ENCODE assay signal across 20 cellular contexts in the genomic region with DNA sequence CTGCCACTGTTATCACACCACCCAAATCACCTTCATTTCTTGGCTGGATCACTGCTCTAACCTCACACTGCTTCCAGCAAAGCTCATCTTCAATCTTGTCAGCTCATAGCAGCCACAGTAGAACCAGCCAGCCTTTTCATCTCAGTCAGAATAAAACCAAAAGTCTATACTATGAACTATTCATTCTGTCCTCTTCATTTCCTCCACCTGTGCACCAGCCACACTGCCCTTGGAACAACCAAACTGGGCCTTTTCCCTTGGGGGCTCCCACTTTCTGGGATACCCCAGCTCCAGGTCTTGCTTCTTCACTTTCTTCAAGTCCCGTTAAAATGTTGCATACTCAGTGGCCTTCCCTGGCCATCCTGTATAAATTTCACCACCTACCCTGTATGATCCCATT.
DNase-seq lines count a peak whose midpoint lies in the region; ATAC-seq lines count a peak whose summit lies in the region.
"Had no signal": no experiment of that assay in that cellular context is flagged by ENCODE, and none has a peak within 500 bp of the region (broad histone marks: within the 10 kb centered on the region; RNA-seq: fewer than 3 reads in every experiment).

No MANE protein-coding gene starts in this region.

- CTCF ChIA-PET in activated CD8-positive, alpha-beta T cell treated with anti-CD3 and anti-CD28 coated beads, Interleukin-2, amount 10 ng/mL, durations not matched to agents 7 days and 5 days (lab: Charles Lee) = no interaction called here

- no peak for DNase-seq in SKM-1 treated with dmso at 0.1 percent for 144 hours (lab: John Stamatoyannopoulos, UW; ENCODE audit: unreplicated experiment)
- no peak for DNase-seq in activated CD8-positive, alpha-beta T cell treated with anti-CD3 and anti-CD28 coated beads, Interleukin-2, amount 10 ng/mL, durations not matched to agents 7 days and 5 days
- DNase-seq in AG20443 (ENCODE audit: low spot score) = no peak
- DNase-seq: activated CD4-positive, CD25-positive, alpha-beta regulatory T cell treated with anti-CD3 and anti-CD28 coated beads, Interleukin-2, amount 50 U/mL, for 72 hours; activated gamma-delta T cell treated with Interleukin-2 at 50 U/mL for 16 hours; activated T-cell treated with anti-CD3 and anti-CD28 coated beads, Interleukin-2, amount 50 U/mL, for 1 hour; body of pancreas; CD8-positive, alpha-beta memory T cell; glutamatergic neuron; NCI-H1694; NCI-H2171; NCI-H510A treated with DMSO at 0.1 percent for 48 hours; NK-92 treated with Interleukin-12 subunit alpha and Interleukin-12 subunit beta, amount 100 ng/mL, for 24 hours; T-cell; trophoblast cell had no signal

- H3K9me3 Mint-ChIP-seq in activated CD8-positive, alpha-beta T cell treated with anti-CD3 and anti-CD28 coated beads, Interleukin-2, amount 10 ng/mL, durations not matched to agents 7 days and 5 days (ENCODE audit: insufficient read depth) = no peaks in the 10 kb centered on the region

- no peak overlapping the region for H3K4me3 Mint-ChIP-seq in activated CD8-positive, alpha-beta T cell treated with anti-CD3 and anti-CD28 coated beads, Interleukin-2, amount 10 ng/mL, durations not matched to agents 7 days and 5 days
- H3K4me3 Mint-ChIP-seq: CD8-positive, alpha-beta memory T cell; T-cell had no signal

- ATAC-seq in GM19351 (IDR thresholded peaks at IDR 0.05; ENCODE audit: unreplicated experiment) (peak; percentile 47), HG02678 (IDR thresholded peaks at IDR 0.05; ENCODE audit: unreplicated experiment) (peak; percentile 52), HG03442 (IDR thresholded peaks at IDR 0.05; ENCODE audit: unreplicated experiment) (peak; percentile 55), GM18858 (IDR thresholded peaks at IDR 0.05; ENCODE audit: unreplicated experiment) (no peak)
- ATAC-seq in activated CD8-positive, alpha-beta T cell treated with anti-CD3 and anti-CD28 coated beads, Interleukin-2, amount 10 ng/mL, durations not matched to agents 7 days and 5 days = no peak
- ATAC-seq: body of pancreas, Panc1, T-cell had no signal

- H3K4me1 Mint-ChIP-seq in activated CD8-positive, alpha-beta T cell treated with anti-CD3 and anti-CD28 coated beads, Interleukin-2, amount 10 ng/mL, durations not matched to agents 7 days and 5 days (ENCODE audit: low read depth) = peaks cover 3% of the 10 kb centered on the region
- H3K4me1 Mint-ChIP-seq: CD8-positive, alpha-beta memory T cell had no signal

- POLR2A ChIA-PET in activated CD8-positive, alpha-beta T cell treated with anti-CD3 and anti-CD28 coated beads, Interleukin-2, amount 10 ng/mL, durations not matched to agents 7 days and 5 days (lab: Charles Lee) = no interaction called here

- H3K27me3 Mint-ChIP-seq in activated CD8-positive, alpha-beta T cell treated with anti-CD3 and anti-CD28 coated beads, Interleukin-2, amount 10 ng/mL, durations not matched to agents 7 days and 5 days (ENCODE audit: low read depth) = peaks cover 18% of the 10 kb centered on the region

- H3K27ac Mint-ChIP-seq in activated CD8-positive, alpha-beta T cell treated with anti-CD3 and anti-CD28 coated beads, Interleukin-2, amount 10 ng/mL, durations not matched to agents 7 days and 5 days = no peak overlapping the region
- H3K27ac Mint-ChIP-seq: T-cell had no signal

- no peaks in the 10 kb centered on the region for H3K36me3 Mint-ChIP-seq in activated CD8-positive, alpha-beta T cell treated with anti-CD3 and anti-CD28 coated beads, Interleukin-2, amount 10 ng/mL, durations not matched to agents 7 days and 5 days (ENCODE audit: low read depth)
- H3K36me3 Mint-ChIP-seq: CD8-positive, alpha-beta memory T cell; T-cell had no signal

Comparison
In these comparisons a context has a peak if more than half of its experiments do, and no peak if none do; other contexts are left out.
1. ATAC-seq: peak in GM19351 (single experiment), HG02678 (single experiment) and HG03442 (single experiment); none in activated CD8-positive, alpha-beta T cell treated with anti-CD3 and anti-CD28 coated beads, Interleukin-2, amount 10 ng/mL, durations not matched to agents 7 days and 5 days (single experiment) and GM18858 (single experiment).